In the genomic region with DNA sequence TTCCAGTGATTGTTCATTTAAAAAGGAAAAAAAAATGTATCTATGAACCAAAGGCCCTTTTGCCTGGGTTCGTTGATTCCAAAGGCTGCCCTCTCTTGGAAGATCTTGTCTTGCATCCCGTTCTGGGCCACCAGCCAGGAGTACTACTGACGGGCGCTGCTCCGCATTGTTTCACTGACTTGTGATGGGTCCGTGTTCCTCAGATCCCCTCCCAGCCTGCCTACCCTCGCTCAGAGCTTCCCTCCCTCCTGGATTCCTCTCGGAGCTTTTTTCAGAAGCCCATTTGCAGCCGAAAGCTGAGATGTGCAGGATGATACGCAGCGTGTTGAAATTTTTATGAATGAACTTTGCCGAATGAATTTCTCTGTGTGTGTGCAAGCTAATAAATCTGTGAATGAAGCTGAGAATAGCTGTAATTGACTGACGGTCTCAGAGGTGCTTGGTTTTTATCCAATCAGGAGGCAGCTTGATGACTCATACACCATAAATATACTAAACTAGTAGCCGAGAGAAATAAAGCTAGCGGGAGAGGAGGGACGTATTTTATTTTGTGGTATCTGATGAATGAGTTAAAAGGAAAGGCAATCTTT, we compare ENCODE assay signal across 8 cellular contexts. TPM values are rescaled to one million over a fixed set of nuclear protein-coding genes. Genes with fewer than 3 reads are reported as not detected.
DNase-seq lines count a peak whose midpoint lies in the region; ATAC-seq and TF ChIP-seq lines count a peak whose summit lies in the region.

A gene with protein sequence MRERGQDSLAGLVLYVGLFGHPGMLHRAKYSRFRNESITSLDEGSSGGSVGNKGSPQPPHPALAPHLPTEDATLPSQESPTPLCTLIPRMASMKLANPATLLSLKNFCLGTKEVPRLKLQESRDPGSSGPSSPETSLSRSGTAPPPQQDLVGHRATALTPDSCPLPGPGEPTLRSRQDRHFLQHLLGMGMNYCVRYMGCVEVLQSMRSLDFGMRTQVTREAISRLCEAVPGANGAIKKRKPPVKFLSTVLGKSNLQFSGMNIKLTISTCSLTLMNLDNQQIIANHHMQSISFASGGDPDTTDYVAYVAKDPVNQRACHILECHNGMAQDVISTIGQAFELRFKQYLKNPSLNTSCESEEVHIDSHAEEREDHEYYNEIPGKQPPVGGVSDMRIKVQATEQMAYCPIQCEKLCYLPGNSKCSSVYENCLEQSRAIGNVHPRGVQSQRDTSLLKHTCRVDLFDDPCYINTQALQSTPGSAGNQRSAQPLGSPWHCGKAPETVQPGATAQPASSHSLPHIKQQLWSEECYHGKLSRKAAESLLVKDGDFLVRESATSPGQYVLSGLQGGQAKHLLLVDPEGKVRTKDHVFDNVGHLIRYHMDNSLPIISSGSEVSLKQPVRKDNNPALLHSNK (minus strand): TSS at position 396 of the 590 bp plus-strand sequence. CDS start 904 bp downstream, outside the sequence.

- peak; percentile 60 for DNase-seq in D341Med (ENCODE audit: low spot score)
- DNase-seq in GOT3 (lab: John Stamatoyannopoulos, UW), result peak; percentile 28
- DNase-seq in NCI-H226, result peak; percentile 76
- DNase-seq in amygdala (lab: John Stamatoyannopoulos, UW), result peak in 52 of 56 donors; percentile 17 to 87 (median 56)
- peak; percentile 67 to 87 for DNase-seq in cardiac muscle cell (ENCODE audit: low read depth in 1 of 2, low spot score in 1 of 2)
- DNase-seq in T-helper 9 cell, result no peak

- H3K27ac ChIP-seq in cardiac muscle cell, result no peak within 1 kb of the TSS
- no peak within 1 kb of the TSS for H3K27ac ChIP-seq in neutrophil

- H3K27me3 ChIP-seq in cardiac muscle cell (peaks cover 54% of the 10 kb centered on the region), neutrophil (peaks cover 78% of the 10 kb centered on the region)

- ATAC-seq in HG02884 (IDR thresholded peaks at IDR 0.05; ENCODE audit: unreplicated experiment), result no peak

- H3K9me3 ChIP-seq in cardiac muscle cell (ENCODE audit: low read depth) (no peaks in the 10 kb centered on the region), neutrophil (no peaks in the 10 kb centered on the region)

- H3K36me3 ChIP-seq in cardiac muscle cell (no peaks in the 10 kb centered on the region), neutrophil (no peaks in the 10 kb centered on the region)

- TF ChIP-seq CTCF in cardiac muscle cell (IDR thresholded peaks at IDR 0.05; ENCODE audit: low read depth, low read length), result peak; percentile 38
- TF ChIP-seq CTCF in neutrophil (IDR thresholded peaks at IDR 0.05), result no peak

- no peaks in the 10 kb centered on the region for H3K4me1 ChIP-seq in cardiac muscle cell (ENCODE audit: low read depth)
- peaks cover 18 to 26% of the 10 kb centered on the region in 2 experiments for H3K4me1 ChIP-seq in neutrophil (ENCODE audit: control insufficient read depth in 1 of 2, insufficient read depth in 1 of 2, low read depth in 1 of 2, low read length in 1 of 2)

- peak within 1 kb of the TSS; percentile 51 for H3K4me3 ChIP-seq in cardiac muscle cell
- peak within 1 kb of the TSS; percentile 30 to 47 for H3K4me3 ChIP-seq in neutrophil (ENCODE audit: low read depth in 1 of 2, low read length in 1 of 2)

RNA-seq across cellular contexts. Expression of the gene that starts here (rescaled TPM):
- total RNA-seq in cardiac muscle cell, result 1.5 and 3.1 TPM in 2 replicates
- polyA plus RNA-seq in cardiac muscle cell, result 1.3 and 2.8 TPM in 2 replicates
